ENCODE assay signal across 1 cellular context in the genomic region with DNA sequence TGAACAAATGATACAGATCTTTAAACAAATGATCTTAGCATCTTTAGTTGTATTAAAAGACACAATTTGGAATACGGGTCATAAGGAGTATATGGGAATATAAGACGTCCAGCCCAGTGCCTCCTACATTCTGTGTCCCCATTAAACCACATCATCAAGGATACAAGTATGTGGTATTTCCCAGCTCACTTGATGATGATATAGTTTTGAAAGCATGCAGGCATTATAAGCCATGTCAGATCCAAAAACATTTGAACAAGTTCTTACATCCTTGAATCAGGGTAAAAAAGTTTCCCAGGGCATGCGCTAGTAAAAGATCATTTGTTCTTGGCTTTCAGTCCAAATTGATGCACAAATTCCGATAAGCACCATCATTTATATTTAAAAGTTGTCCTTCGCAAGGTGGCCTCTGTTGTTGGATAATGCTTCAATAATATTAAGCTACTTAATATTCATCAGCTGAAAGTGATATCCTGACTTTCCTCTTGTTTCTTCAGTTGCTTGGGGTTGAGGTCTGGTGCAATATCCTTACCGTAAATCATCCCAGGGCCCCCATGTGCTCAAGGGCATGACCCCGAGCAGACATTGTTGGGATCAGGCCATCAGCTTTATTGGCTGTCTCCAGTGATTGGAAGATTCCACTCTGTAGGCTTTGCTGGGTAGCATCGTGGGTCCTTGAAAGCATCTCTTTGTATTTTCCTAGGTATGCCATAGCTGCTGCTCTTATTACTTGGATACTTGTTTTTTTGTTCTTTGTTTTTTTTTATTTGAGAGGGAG.
TF ChIP-seq lines count a peak whose summit lies in the region.

No MANE protein-coding gene starts in this region.

TF ChIP-seq in IMR-90, 13 proteins besides CTCF, POLR2A, EP300 and RAD21:
- TF ChIP-seq RCOR1 (IDR thresholded peaks at IDR 0.05; ENCODE audit: insufficient replicate concordance, low read length) (no peak), BHLHE40 (IDR thresholded peaks at IDR 0.05; ENCODE audit: low read depth, low read length) (no peak), CEBPB (IDR thresholded peaks at IDR 0.05; ENCODE audit: low read depth, low read length) (no peak), MAZ (IDR thresholded peaks at IDR 0.05; ENCODE audit: borderline replicate concordance, low read depth, low read length) (no peak), FOS (IDR thresholded peaks at IDR 0.05; ENCODE audit: low read depth, low read length) (no peak), MXI1 (IDR thresholded peaks at IDR 0.05; ENCODE audit: borderline replicate concordance, low read depth, low read length) (no peak), MAFK (IDR thresholded peaks at IDR 0.05; ENCODE audit: low read depth, low read length) (no peak), CHD1 (IDR thresholded peaks at IDR 0.05; ENCODE audit: low read depth, low read length) (no peak), ELK1 (IDR thresholded peaks at IDR 0.05; ENCODE audit: borderline replicate concordance, low read depth, low read length) (no peak), NFE2L2 (IDR thresholded peaks at IDR 0.05; ENCODE audit: low read depth, low read length) (no peak), SMC3 (IDR thresholded peaks at IDR 0.05; ENCODE audit: low read depth, low read length) (no peak), RFX5 (IDR thresholded peaks at IDR 0.05; ENCODE audit: low read depth, low read length) (no peak)
